In the genomic region with DNA sequence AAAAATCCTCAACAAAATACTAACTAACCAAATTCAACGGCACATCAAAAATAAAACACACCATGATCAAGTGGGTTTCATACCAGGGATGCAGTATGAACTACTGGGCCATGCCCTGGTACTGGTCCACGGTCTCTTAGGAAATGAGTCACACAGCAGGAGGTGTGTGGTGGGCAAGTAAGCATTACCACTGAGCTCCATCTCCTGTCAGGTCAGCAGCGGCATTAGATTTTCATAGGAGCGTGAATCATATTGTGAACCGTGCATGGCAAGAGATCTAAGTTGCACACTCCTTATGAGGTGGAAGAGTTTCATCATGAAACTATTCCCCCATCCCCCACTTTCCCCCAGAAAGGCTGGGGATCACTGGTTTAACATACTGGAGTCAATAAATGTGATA, we compare ENCODE assay signal across 23 cellular contexts. TPM values are rescaled to one million over a fixed set of nuclear protein-coding genes. Genes with fewer than 3 reads are reported as not detected.
DNase-seq lines count a peak whose midpoint lies in the region; ATAC-seq, FAIRE-seq and TF ChIP-seq lines count a peak whose summit lies in the region.
"Had no signal": no experiment of that assay in that cellular context is flagged by ENCODE, and none has a peak within 500 bp of the region (broad histone marks: within the 10 kb centered on the region; RNA-seq: fewer than 3 reads in every experiment).

No MANE protein-coding gene starts in this region.

- POLR2A ChIA-PET in PC-3 (lab: Charles Lee; ENCODE audit: unreplicated experiment), result interaction anchor here (0.6 kb wide), 1 partner anchor 15 kb away, joined by 3 read pairs; no protein-coding TSS in a partner anchor

- peaks cover 46% of the 10 kb centered on the region for H3K27me3 Mint-ChIP-seq in stimulated activated memory B cell treated with anti-CD40 and anti-IgM and Interleukin-4, amounts not matched to agents 10 μg/mL and 1 μg/mL and 100 μg/mL, for 72 hours

- no peak overlapping the region for H3K4me3 ChIP-seq in PC-3 (ENCODE audit: low read length)
- H3K4me3 ChIP-seq: BLaER1, GM23248 had no signal

- peaks cover 21% of the 10 kb centered on the region for H3K9me3 Mint-ChIP-seq in stimulated activated memory B cell treated with anti-CD40 and anti-IgM and Interleukin-4, amounts not matched to agents 10 μg/mL and 1 μg/mL and 100 μg/mL, for 72 hours

- H4K20me1 ChIP-seq in PC-3 (ENCODE audit: low read length), result no peaks in the 10 kb centered on the region
- H4K20me1 ChIP-seq: BLaER1 had no signal

- H3K9ac ChIP-seq in PC-3 (ENCODE audit: low read length), result no peak overlapping the region
- H3K9ac ChIP-seq: BLaER1, GM23248 had no signal

- CTCF ChIA-PET in PC-3 (lab: Charles Lee), result no interaction called here

- H3K27ac ChIP-seq in PC-3 (ENCODE audit: low read length), result no peak overlapping the region
- H3K27ac ChIP-seq: 22Rv1, BLaER1, C4-2B, GM23248 had no signal

- peak; percentile 4 for FAIRE-seq in HTR-8/SVneo (lab: Jason Lieb, UNC)
- FAIRE-seq: A204.1, G401.6, GM12892, H1 had no signal

- DNase-seq in Daoy (ENCODE audit: low read depth) (peak; percentile 23), HTR-8/SVneo (ENCODE audit: insufficient read length, low spot score) (no peak), PC-3 (peak; percentile 43), glomerular visceral epithelial cell (ENCODE audit: extremely low spot score) (peak; percentile 60), DMS79 treated with DMSO at 0.1 percent for 48 hours (lab: John Stamatoyannopoulos, UW) (no peak)
- DNase-seq: Caco-2; CD4-positive, CD25-positive, alpha-beta regulatory T cell; CD8-positive, alpha-beta T cell; DMS153; GM23248; H7; HCEC 1CT had no signal

- H3K4me1 Mint-ChIP-seq in stimulated activated memory B cell treated with anti-CD40 and anti-IgM and Interleukin-4, amounts not matched to agents 10 μg/mL and 1 μg/mL and 100 μg/mL, for 72 hours, result no peaks in the 10 kb centered on the region
- H3K4me1 Mint-ChIP-seq: B cell; CD4-positive, CD25-positive, alpha-beta regulatory T cell had no signal

- no peaks in the 10 kb centered on the region for H3K36me3 Mint-ChIP-seq in stimulated activated memory B cell treated with anti-CD40 and anti-IgM and Interleukin-4, amounts not matched to agents 10 μg/mL and 1 μg/mL and 100 μg/mL, for 72 hours
- H3K36me3 Mint-ChIP-seq: CD4-positive, CD25-positive, alpha-beta regulatory T cell; CD8-positive, alpha-beta T cell had no signal

- H3K4me3 Mint-ChIP-seq in stimulated activated memory B cell treated with anti-CD40 and anti-IgM and Interleukin-4, amounts not matched to agents 10 μg/mL and 1 μg/mL and 100 μg/mL, for 72 hours, result no peak overlapping the region
- H3K4me3 Mint-ChIP-seq: B cell; CD4-positive, CD25-positive, alpha-beta regulatory T cell; CD8-positive, alpha-beta T cell had no signal

- H2AFZ ChIP-seq in PC-3 (ENCODE audit: low read length), result no peak overlapping the region
- H2AFZ ChIP-seq: GM23248 had no signal

- ATAC-seq in PC-3 (peak; percentile 65), HG02610 (IDR thresholded peaks at IDR 0.05; ENCODE audit: unreplicated experiment) (no peak), GM21723 (IDR thresholded peaks at IDR 0.05; ENCODE audit: unreplicated experiment) (no peak)
- no peak for ATAC-seq in stimulated activated memory B cell treated with anti-CD40 and anti-IgM and Interleukin-4, amounts not matched to agents 10 μg/mL and 1 μg/mL and 100 μg/mL, for 72 hours
- ATAC-seq: CD8-positive, alpha-beta T cell had no signal

- 0 out of 2 replicates have a peak, but pooled peaks cover 2% of the 10 kb centered on the region for H3K9me3 ChIP-seq in PC-3 (ENCODE audit: low read length)

- peaks cover 11% of the 10 kb centered on the region; the same call in 1 of the 2 replicates for H3K4me1 ChIP-seq in PC-3 (ENCODE audit: insufficient read depth, low read length)
- H3K4me1 ChIP-seq: Caco-2 had no signal

- H3K9me2 ChIP-seq in PC-3 (replicated peaks; ENCODE audit: low read length), result no peaks in the 10 kb centered on the region

- intact Hi-C loops in PC-3 (cut with micrococcal nuclease), result no loop called here

- H3K27me3 ChIP-seq in PC-3 (ENCODE audit: low read length), result no peaks in the 10 kb centered on the region; the same call in 1 of the 2 replicates

- BruUV-seq in PC-3 (replicated peaks; lab: Mats Ljungman, UMichigan), result no TSS peak

- H3K4me2 ChIP-seq in PC-3 (ENCODE audit: low read length), result no peak overlapping the region
- H3K4me2 ChIP-seq: BLaER1 had no signal

- no peak overlapping the region for H3K27ac Mint-ChIP-seq in stimulated activated memory B cell treated with anti-CD40 and anti-IgM and Interleukin-4, amounts not matched to agents 10 μg/mL and 1 μg/mL and 100 μg/mL, for 72 hours
- H3K27ac Mint-ChIP-seq: B cell; CD4-positive, CD25-positive, alpha-beta regulatory T cell; CD8-positive, alpha-beta T cell had no signal

- H3K36me3 ChIP-seq in PC-3 (ENCODE audit: low read depth, low read length), result no peaks in the 10 kb centered on the region
- H3K36me3 ChIP-seq: BLaER1 had no signal

- H3F3A ChIP-seq in PC-3 (ENCODE audit: low read length, unreplicated experiment), result no peaks in the 10 kb centered on the region

- no peaks in the 10 kb centered on the region for H3K79me2 ChIP-seq in PC-3 (ENCODE audit: low read length)

- TF ChIP-seq CTCF in PC-3 (conservative IDR thresholded peaks at IDR 0.05; ENCODE audit: low read depth, low read length), result no peak

RNA-seq across cellular contexts. Expression of a gene that starts 6.7 kb away (rescaled TPM):
- total RNA-seq in Daoy (2014; rRNA removed; shearing (Covaris generic)), result not detected in 2 replicates
- total RNA-seq in PC-3 (2014; rRNA removed), result 0.04 and 0.46 TPM in 2 replicates
- total RNA-seq: B cell; CD4-positive, CD25-positive, alpha-beta regulatory T cell; CD8-positive, alpha-beta T cell; GM23248 had no signal

Comparison
In these comparisons a context has a peak if more than half of its experiments do, and no peak if none do; other contexts are left out.
1. DNase-seq: peak in Daoy (single experiment), PC-3 (single experiment) and glomerular visceral epithelial cell (single experiment); none in HTR-8/SVneo (single experiment) and DMS79 treated with DMSO at 0.1 percent for 48 hours (single experiment).